In the genomic region with DNA sequence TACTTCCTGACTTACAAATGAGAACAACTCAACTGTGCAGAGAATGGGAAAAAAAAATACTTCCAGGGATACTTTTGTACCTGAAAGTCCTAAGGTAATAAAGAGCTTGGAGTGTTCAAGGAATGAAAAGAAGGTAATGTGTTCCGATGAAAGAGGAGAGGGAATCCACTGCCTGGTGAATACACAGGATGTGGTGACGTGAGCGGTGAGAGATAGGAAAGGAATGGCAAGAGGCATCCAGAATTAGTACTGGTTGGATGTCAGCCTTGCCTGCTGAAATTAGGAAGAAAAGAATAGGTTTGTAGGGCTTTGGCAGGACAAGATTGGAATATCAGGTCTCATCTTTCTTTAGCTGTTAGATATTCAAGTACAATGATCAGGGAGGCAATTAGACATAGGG, we compare ENCODE assay signal across 23 cellular contexts.
DNase-seq lines count a peak whose midpoint lies in the region; ATAC-seq and TF ChIP-seq lines count a peak whose summit lies in the region.
"Had no signal": no experiment of that assay in that cellular context is flagged by ENCODE, and none has a peak within 500 bp of the region (broad histone marks: within the 10 kb centered on the region; RNA-seq: fewer than 3 reads in every experiment).

No MANE protein-coding gene starts in this region.

- WGBS in trophoblast cell (ENCODE audit: extremely low coverage, insufficient coverage, insufficient read length) = no CpG with 5 or more reads among the region's 3 CpGs

- no peak overlapping the region for H2BK120ac ChIP-seq in trophoblast cell (ENCODE audit: insufficient read depth, low read length, poor library complexity)

- H2AK5ac ChIP-seq in trophoblast cell (ENCODE audit: low read length) = no peak overlapping the region

- peak; percentile 86 for DNase-seq in HT1080 (ENCODE audit: low read depth)
- DNase-seq in SW 1271 (lab: John Stamatoyannopoulos, UW) = peak; percentile 9 to 52
- peak; percentile 71 for DNase-seq in glomerular visceral epithelial cell (ENCODE audit: extremely low spot score)
- DNase-seq in trophoblast cell = peak; percentile 48 to 78
- no peak for DNase-seq in osteocyte (ENCODE audit: extremely low spot score, unreplicated experiment)
- no peak for DNase-seq in activated naive CD4-positive, alpha-beta T cell treated with anti-CD3 and anti-CD28 coated beads, Interleukin-2, amount 50 U/mL, for 72 hours (ENCODE audit: low spot score in 2 of 2)
- no peak for DNase-seq in NCI-H146 (lab: John Stamatoyannopoulos, UW)
- DNase-seq: activated CD4-positive, alpha-beta T cell treated with anti-CD3 and anti-CD28 coated beads for 1 hour; activated gamma-delta T cell treated with Interleukin-2 at 50 U/mL for 16 hours; activated T-cell treated with anti-CD3 and anti-CD28 coated beads, Interleukin-2, amount 50 U/mL, for 1 hour; Calu3; left lung; NCI-H1105; NCI-H2029; NCI-H446; OCI-M1; stimulated activated CD8-positive, alpha-beta memory T cell treated with anti-CD3 and anti-CD28 coated beads, Interleukin-4, amount 100 ng/mL, for 48 hours; stomach; T-cell had no signal

- H4K91ac ChIP-seq in trophoblast cell (ENCODE audit: low read depth, low read length) = no peak overlapping the region

- H2AFZ ChIP-seq in trophoblast cell (ENCODE audit: insufficient read depth, low read length, poor library complexity) = no peak overlapping the region

- H3K4me1 ChIP-seq in trophoblast cell (ENCODE audit: control insufficient read depth in 1 of 2, insufficient read depth in 2 of 2, low read length in 2 of 2) = peaks cover 5 to 6% of the 10 kb centered on the region in 2 experiments
- H3K4me1 ChIP-seq: left lung, stomach, tibial nerve had no signal

- no peak overlapping the region for H2BK5ac ChIP-seq in trophoblast cell (ENCODE audit: low read depth, low read length, poor library complexity)

- ATAC-seq in GM21526 (IDR thresholded peaks at IDR 0.05; ENCODE audit: low FRiP score, unreplicated experiment) = no peak
- no peak for ATAC-seq in activated naive CD4-positive, alpha-beta T cell treated with anti-CD3 and anti-CD28 coated beads, Interleukin-2, amount 50 U/mL, for 72 hours
- ATAC-seq: left lung, T-cell had no signal

- H3K36me3 Mint-ChIP-seq in osteocyte (ENCODE audit: unreplicated experiment) = no peaks in the 10 kb centered on the region
- no peaks in the 10 kb centered on the region for H3K36me3 Mint-ChIP-seq in activated naive CD4-positive, alpha-beta T cell treated with anti-CD3 and anti-CD28 coated beads, Interleukin-2, amount 50 U/mL, for 72 hours
- H3K36me3 Mint-ChIP-seq: CD14-positive monocyte, T-cell had no signal

- no peak overlapping the region for H4K12ac ChIP-seq in trophoblast cell (ENCODE audit: low read depth, low read length)

- H3K27ac ChIP-seq in trophoblast cell (ENCODE audit: low read depth, low read length) = no peak overlapping the region
- H3K27ac ChIP-seq: left lung, stomach, tibial nerve had no signal

- no peaks in the 10 kb centered on the region for H3K36me3 ChIP-seq in trophoblast cell (ENCODE audit: control insufficient read depth in 1 of 2, insufficient read depth in 2 of 2, low read length in 2 of 2)
- H3K36me3 ChIP-seq: left lung, stomach, tibial nerve had no signal

- H4K8ac ChIP-seq in trophoblast cell (ENCODE audit: low read depth, low read length) = no peak overlapping the region

- no peaks in the 10 kb centered on the region for H3K79me2 ChIP-seq in trophoblast cell (ENCODE audit: control insufficient read depth, insufficient read depth, low read length, poor library complexity)

- H3K9ac ChIP-seq in trophoblast cell (ENCODE audit: low read length) = no peak overlapping the region

- no peak overlapping the region for H3K23ac ChIP-seq in trophoblast cell (ENCODE audit: low read length)

- H3K4me3 ChIP-seq in trophoblast cell (ENCODE audit: low read depth, low read length) = no peak overlapping the region
- H3K4me3 ChIP-seq: left lung, stomach, tibial nerve had no signal

- TF ChIP-seq CTCF in osteocyte (IDR thresholded peaks at IDR 0.05) = no peak

- H3K27me3 Mint-ChIP-seq in osteocyte (ENCODE audit: unreplicated experiment) = no peaks in the 10 kb centered on the region
- H3K27me3 Mint-ChIP-seq: progenitor cell of endocrine pancreas, T-cell had no signal

- H3K4me1 Mint-ChIP-seq in osteocyte (ENCODE audit: unreplicated experiment) = no peaks in the 10 kb centered on the region
- H3K4me1 Mint-ChIP-seq: CD14-positive monocyte, T-cell had no signal

- no peak overlapping the region for H2BK12ac ChIP-seq in trophoblast cell (ENCODE audit: low read length)

- H3K4me2 ChIP-seq in trophoblast cell (ENCODE audit: low read length) = no peak overlapping the region

- peaks cover 35% of the 10 kb centered on the region for H3K9me3 Mint-ChIP-seq in osteocyte (ENCODE audit: unreplicated experiment)
- H3K9me3 Mint-ChIP-seq in activated naive CD4-positive, alpha-beta T cell treated with anti-CD3 and anti-CD28 coated beads, Interleukin-2, amount 50 U/mL, for 72 hours = peaks cover 14 to 18% of the 10 kb centered on the region in 2 donors

- H3K18ac ChIP-seq in trophoblast cell (ENCODE audit: low read length) = no peak overlapping the region

- H3K79me1 ChIP-seq in trophoblast cell (ENCODE audit: low read length) = peaks cover 4% of the 10 kb centered on the region

- H3K4ac ChIP-seq in trophoblast cell (ENCODE audit: low read depth, low read length) = no peak overlapping the region

- H3K14ac ChIP-seq in trophoblast cell (ENCODE audit: low read length) = no peak overlapping the region

- H3K9me3 ChIP-seq in trophoblast cell (ENCODE audit: insufficient read depth, low read depth, low read length) = peaks cover 4% of the 10 kb centered on the region

- no peak overlapping the region for H3K4me3 Mint-ChIP-seq in osteocyte (ENCODE audit: unreplicated experiment)
- H3K4me3 Mint-ChIP-seq: CD14-positive monocyte, T-cell had no signal

- H3K27ac Mint-ChIP-seq in osteocyte (ENCODE audit: unreplicated experiment) = no peak overlapping the region
- H3K27ac Mint-ChIP-seq in activated naive CD4-positive, alpha-beta T cell treated with anti-CD3 and anti-CD28 coated beads, Interleukin-2, amount 50 U/mL, for 72 hours = no peak overlapping the region
- H3K27ac Mint-ChIP-seq: CD14-positive monocyte, progenitor cell of endocrine pancreas, T-cell had no signal

- H3K27me3 ChIP-seq in trophoblast cell (ENCODE audit: insufficient read depth, low read length) = no peaks in the 10 kb centered on the region
- H3K27me3 ChIP-seq: left lung, stomach, tibial nerve had no signal

Comparison
In these comparisons a context has a peak if more than half of its experiments do, and no peak if none do; other contexts are left out.
1. DNase-seq: peak in HT1080 (single experiment), SW 1271 (2 of 2), glomerular visceral epithelial cell (single experiment) and trophoblast cell (2 of 2); none in osteocyte (single experiment), activated naive CD4-positive, alpha-beta T cell treated with anti-CD3 and anti-CD28 coated beads, Interleukin-2, amount 50 U/mL, for 72 hours (0 of 2) and NCI-H146 (single experiment).